ENCODE assay signal across 1 cellular context in the genomic region with DNA sequence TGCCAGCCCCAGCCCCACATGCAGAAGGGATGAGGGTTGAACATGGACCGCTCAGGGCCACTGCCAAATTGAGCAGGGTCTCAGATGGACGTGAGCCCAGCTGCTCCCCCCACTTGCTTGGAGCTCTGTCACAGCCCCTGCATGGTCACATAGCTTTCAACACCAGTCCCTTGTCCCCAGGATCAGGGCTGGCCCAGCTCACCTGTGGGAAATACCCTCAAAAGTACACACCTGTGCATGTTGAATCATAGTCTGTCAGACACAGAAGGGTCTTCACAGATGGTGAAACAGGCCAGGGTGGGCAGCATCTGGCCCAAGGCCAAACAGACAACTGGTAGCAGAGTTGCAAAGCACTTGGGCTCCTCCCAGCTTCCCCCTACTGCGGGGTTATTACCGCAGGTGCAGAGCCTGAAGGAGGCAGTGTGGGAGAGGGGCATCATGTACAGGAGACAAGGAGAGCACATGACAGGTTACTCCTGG.
TF ChIP-seq lines count a peak whose summit lies in the region.

No MANE protein-coding gene starts in this region.

TF ChIP-seq in WTC11, 78 proteins besides CTCF, POLR2A, EP300 and RAD21 (continued from another document):
- no peak for TF ChIP-seq TEAD1 (CRISPR knock-in tag; IDR thresholded peaks at IDR 0.05)
- TF ChIP-seq OVOL2 (CRISPR knock-in tag; IDR thresholded peaks at IDR 0.05; ENCODE audit: borderline replicate concordance), result no peak
